23 cellular contexts compared by ENCODE assay signal in genomic region chr7:120472892-120473291, GRCh38.
DNase-seq lines count a peak whose midpoint lies in the region; ATAC-seq, FAIRE-seq and TF ChIP-seq lines count a peak whose summit lies in the region.
"Had no signal": no experiment of that assay in that cellular context is flagged by ENCODE, and none has a peak within 500 bp of the region (broad histone marks: within the 10 kb centered on the region; RNA-seq: fewer than 3 reads in every experiment).

No MANE protein-coding gene starts in this region.

- FAIRE-seq in GM12892 (lab: Jason Lieb, UNC) (peak; percentile 84), GM12878 (lab: Jason Lieb, UNC) (no peak), frontal cortex (lab: Jason Lieb, UNC) (no peak)
- FAIRE-seq: A204.1, G401.6, H1 had no signal

- BruUV-seq in PC-9 (replicated peaks; lab: Mats Ljungman, UMichigan) (no TSS peak), GM12878 (replicated peaks; lab: Mats Ljungman, UMichigan) (no TSS peak)

- no peaks in the 10 kb centered on the region; the same call in 1 of the 2 replicates for H3K9me2 ChIP-seq in PC-9 (ENCODE audit: insufficient read depth)

- SMC1A ChIA-PET in GM12878 (lab: Charles Lee; ENCODE audit: uncharacterized antibody, unreplicated experiment), result interaction anchor here (0.8 to 3.3 kb wide), 11 partner anchors 9 to 200 kb away, joined by 3 to 13 read pairs (median 3); partner anchors contain the start of gene KCND2

- no peaks in the 10 kb centered on the region for H3K4me1 ChIP-seq in PC-9 (replicated peaks; ENCODE audit: insufficient read depth)
- peaks cover 3% of the 10 kb centered on the region for H3K4me1 ChIP-seq in GM12878 (ENCODE audit: control insufficient read depth, insufficient read depth, low read length)
- H3K4me1 ChIP-seq: BLaER1, Caco-2 had no signal

- no peaks in the 10 kb centered on the region for H3K27me3 Mint-ChIP-seq in naive thymus-derived CD8-positive, alpha-beta T cell
- no peaks in the 10 kb centered on the region for H3K27me3 Mint-ChIP-seq in activated T-cell treated with anti-CD3 and anti-CD28 coated beads, Interleukin-2, amount 50 U/mL, for 24 hours
- H3K27me3 Mint-ChIP-seq: B cell; CD4-positive, CD25-positive, alpha-beta regulatory T cell had no signal

- no peak overlapping the region; the same call in 1 of the 2 replicates for H2AFZ ChIP-seq in PC-9
- no peak overlapping the region for H2AFZ ChIP-seq in GM12878 (ENCODE audit: control insufficient read depth, low read depth, low read length)
- H2AFZ ChIP-seq: GM23248 had no signal

- no peaks in the 10 kb centered on the region for H3K27me3 ChIP-seq in PC-9 (ENCODE audit: insufficient read depth, low read depth)
- no peaks in the 10 kb centered on the region for H3K27me3 ChIP-seq in GM12878 (replicated peaks in 1 of 2; ENCODE audit: control insufficient read depth in 2 of 2, insufficient read depth in 2 of 2, low read length in 1 of 2)
- H3K27me3 ChIP-seq: BLaER1 had no signal

- H3K9me3 ChIP-seq in PC-9 (ENCODE audit: insufficient read depth, low read depth) (no peaks in the 10 kb centered on the region), GM12878 (replicated peaks; ENCODE audit: control insufficient read depth, insufficient read depth, low read length) (no peaks in the 10 kb centered on the region)
- H3K9me3 ChIP-seq: BLaER1, Caco-2 had no signal

- in situ Hi-C loops in GM12878 (cut with MboI), result no loop called here

- H3K36me3 Mint-ChIP-seq in naive thymus-derived CD8-positive, alpha-beta T cell, result no peaks in the 10 kb centered on the region
- no peaks in the 10 kb centered on the region for H3K36me3 Mint-ChIP-seq in activated T-cell treated with anti-CD3 and anti-CD28 coated beads, Interleukin-2, amount 50 U/mL, for 24 hours (ENCODE audit: low read depth)
- H3K36me3 Mint-ChIP-seq: CD4-positive, CD25-positive, alpha-beta regulatory T cell; CD8-positive, alpha-beta T cell had no signal

- H3K79me2 ChIP-seq in PC-9 (ENCODE audit: low read depth), result no peaks in the 10 kb centered on the region
- H3K79me2 ChIP-seq in GM12878 (ENCODE audit: control insufficient read depth, insufficient read depth, low read length), result no peaks in the 10 kb centered on the region; the same call in none of the 2 replicates

- H3K4me3 ChIP-seq in PC-9, result no peak overlapping the region
- H3K4me3 ChIP-seq in GM12878, result no peak overlapping the region
- H3K4me3 ChIP-seq: BLaER1, GM23248 had no signal

- no peak for TF ChIP-seq RAD21 in GM12878 (IDR thresholded peaks at IDR 0.05; ENCODE audit: insufficient read depth, low read depth, low read length)

- peaks cover 0 to 30% (median 0%) of the 10 kb centered on the region in 9 donors for H3K9me3 Mint-ChIP-seq in naive thymus-derived CD8-positive, alpha-beta T cell
- peaks cover 3% of the 10 kb centered on the region for H3K9me3 Mint-ChIP-seq in activated T-cell treated with anti-CD3 and anti-CD28 coated beads, Interleukin-2, amount 50 U/mL, for 24 hours

- ATAC-seq in HG02798 (IDR thresholded peaks at IDR 0.05; ENCODE audit: poor library complexity, unreplicated experiment), result peak; percentile 23
- ATAC-seq in GM12878, result no peak
- ATAC-seq in naive thymus-derived CD8-positive, alpha-beta T cell, result no peak
- ATAC-seq in GM21717 (IDR thresholded peaks at IDR 0.05; ENCODE audit: unreplicated experiment), result no peak
- ATAC-seq: CD8-positive, alpha-beta T cell; HCT116 had no signal

- no peak for TF ChIP-seq POLR2A in GM12892 (IDR thresholded peaks at IDR 0.05; ENCODE audit: low read depth, low read length)
- TF ChIP-seq POLR2A in GM12878 (IDR thresholded peaks at IDR 0.05; ENCODE audit: low read depth, low read length), result no peak

- DNase-seq in GM12892 (ENCODE audit: insufficient read length) (no peak), PC-9 (no peak), GM12878 (ENCODE audit: low read depth, low spot score) (no peak), frontal cortex (ENCODE audit: low spot score in 2 of 2) (no peak)
- DNase-seq in naive thymus-derived CD8-positive, alpha-beta T cell, result no peak
- no peak for DNase-seq in activated T-cell treated with anti-CD3 and anti-CD28 coated beads, Interleukin-2, amount 50 U/mL, for 24 hours
- DNase-seq: Caco-2; CD4-positive, CD25-positive, alpha-beta regulatory T cell; CD8-positive, alpha-beta T cell; DMS153; DND-41; GM23248; H7 had no signal

- no peak for TF ChIP-seq CTCF in PC-9 (conservative IDR thresholded peaks at IDR 0.05)
- TF ChIP-seq CTCF in GM12878 (IDR thresholded peaks at IDR 0.05 in 2 of 3, conservative IDR thresholded peaks at IDR 0.05 in 1 of 3; ENCODE audit: control insufficient read depth in 2 of 3, extremely low read depth in 1 of 3, insufficient read depth in 1 of 3, low read depth in 3 of 3, low read length in 3 of 3), result no peak

- RAD21 ChIA-PET in GM12878 (lab: Charles Lee; ENCODE audit: unreplicated experiment), result interaction anchor here (1.4 kb wide), 1 partner anchor 199 kb away, joined by 5 read pairs; the partner anchor contains the start of gene KCND2

- 62% methylated on average over 3 of the region's 3 CpGs for WGBS in GM12878 (ENCODE audit: insufficient coverage, insufficient replicate concordance, low lambda C conversion rate, missing lambda C conversion rate)

- CTCF ChIA-PET in PC-9 (lab: Charles Lee), result no interaction called here
- CTCF ChIA-PET in GM12878 (lab: Yijun Ruan, JAX), result interaction anchor here (1.0 to 2.5 kb wide), 3 partner anchors 10 to 537 kb away, joined by 3 to 7 read pairs (median 3); no protein-coding TSS in a partner anchor

- intact Hi-C loops in PC-9 (cut with micrococcal nuclease; ENCODE audit: unreplicated experiment), result no loop called here
- intact Hi-C loops in GM12878 (cut with micrococcal nuclease; ENCODE audit: unreplicated experiment), result no loop called here

- no peaks in the 10 kb centered on the region for H3K4me1 Mint-ChIP-seq in naive thymus-derived CD8-positive, alpha-beta T cell
- H3K4me1 Mint-ChIP-seq in activated T-cell treated with anti-CD3 and anti-CD28 coated beads, Interleukin-2, amount 50 U/mL, for 24 hours (ENCODE audit: low read depth), result no peaks in the 10 kb centered on the region
- H3K4me1 Mint-ChIP-seq: B cell; CD4-positive, CD25-positive, alpha-beta regulatory T cell had no signal

- H3K27ac Mint-ChIP-seq in naive thymus-derived CD8-positive, alpha-beta T cell, result no peak overlapping the region
- H3K27ac Mint-ChIP-seq in activated T-cell treated with anti-CD3 and anti-CD28 coated beads, Interleukin-2, amount 50 U/mL, for 24 hours, result no peak overlapping the region
- H3K27ac Mint-ChIP-seq: B cell; CD4-positive, CD25-positive, alpha-beta regulatory T cell; CD8-positive, alpha-beta T cell had no signal

- H3K4me2 ChIP-seq in PC-9, result peak overlapping the region; percentile 22; the same call in 1 of the 2 replicates
- peak overlapping the region; percentile 46 for H3K4me2 ChIP-seq in GM12878 (ENCODE audit: control insufficient read depth, insufficient read depth)
- H3K4me2 ChIP-seq: BLaER1 had no signal

- no peaks in the 10 kb centered on the region for H3K36me3 ChIP-seq in PC-9 (ENCODE audit: low read depth)
- H3K36me3 ChIP-seq in GM12878 (ENCODE audit: control insufficient read depth in 2 of 2, insufficient read depth in 2 of 2, low read length in 1 of 2), result no peaks in the 10 kb centered on the region; a peak in 1 of 4 replicates
- H3K36me3 ChIP-seq: BLaER1 had no signal

- no peak for TF ChIP-seq EP300 in GM12878 (IDR thresholded peaks at IDR 0.05; ENCODE audit: borderline replicate concordance in 1 of 2, control insufficient read depth in 1 of 2, low read depth in 2 of 2, low read length in 2 of 2)

- no peak overlapping the region for H3K4me3 Mint-ChIP-seq in naive thymus-derived CD8-positive, alpha-beta T cell
- no peak overlapping the region for H3K4me3 Mint-ChIP-seq in activated T-cell treated with anti-CD3 and anti-CD28 coated beads, Interleukin-2, amount 50 U/mL, for 24 hours
- H3K4me3 Mint-ChIP-seq: B cell; CD4-positive, CD25-positive, alpha-beta regulatory T cell; CD8-positive, alpha-beta T cell had no signal

- POLR2A ChIA-PET in PC-9 (lab: Charles Lee; ENCODE audit: unreplicated experiment) (no interaction called here), GM12878 (lab: Charles Lee) (interaction anchor here (0.9 to 1.0 kb wide), 2 partner anchors 9 to 14 kb away, joined by 4 read pairs; no protein-coding TSS in a partner anchor)
- POLR2A ChIA-PET in naive thymus-derived CD8-positive, alpha-beta T cell (lab: Charles Lee), result no interaction called here

- H3K27ac ChIP-seq in PC-9 (no peak overlapping the region), GM12878 (ENCODE audit: control insufficient read depth, insufficient read depth) (no peak overlapping the region)
- H3K27ac ChIP-seq: 22Rv1, BLaER1, C4-2B, GM23248 had no signal

- H4K20me1 ChIP-seq in PC-9 (ENCODE audit: insufficient read depth) (no peaks in the 10 kb centered on the region), GM12878 (ENCODE audit: control insufficient read depth, insufficient read depth) (no peaks in the 10 kb centered on the region)
- H4K20me1 ChIP-seq: BLaER1 had no signal

- no peaks in the 10 kb centered on the region for H3F3A ChIP-seq in PC-9 (ENCODE audit: insufficient read depth, low read depth)

- no peak overlapping the region for H3K9ac ChIP-seq in GM12878 (ENCODE audit: control insufficient read depth, insufficient read depth, low read length)
- H3K9ac ChIP-seq: BLaER1, GM23248 had no signal

TF ChIP-seq in GM12878, 131 proteins besides CTCF, POLR2A, EP300 and RAD21:
- no peak for TF ChIP-seq PAX5 (IDR thresholded peaks at IDR 0.05; ENCODE audit: borderline replicate concordance, low read depth, low read length)
